Comparison of ENCODE assay signal across 1 cellular context in genomic region chrX:40155617-40156471, GRCh38.
TF ChIP-seq lines count a peak whose summit lies in the region.

No MANE protein-coding gene starts in this region.

TF ChIP-seq in GM23338, 12 proteins besides CTCF, POLR2A, EP300 and RAD21 (continued from another document):
- TF ChIP-seq REST (IDR thresholded peaks at IDR 0.05; ENCODE audit: unreplicated experiment): no peak
TF ChIP-seq in GM23338: peak in this region for 0.
